In genomic region chr10:851891-852290, GRCh38 we compare ENCODE assay signal across 11 cellular contexts.
A peak's percentile ranks its signal among the peaks of the same experiment; 100 is the strongest.
DNase-seq lines count a peak whose midpoint lies in the region; ATAC-seq and TF ChIP-seq lines count a peak whose summit lies in the region.
"Had no signal": no experiment of that assay in that cellular context is flagged by ENCODE, and none has a peak within 500 bp of the region (broad histone marks: within the 10 kb centered on the region; RNA-seq: fewer than 3 reads in every experiment).

No MANE protein-coding gene starts in this region.

- no peak for TF ChIP-seq POLR2A in prostate gland (IDR thresholded peaks at IDR 0.05)

- H3K27ac Mint-ChIP-seq in activated naive CD4-positive, alpha-beta T cell treated with anti-CD3 and anti-CD28 coated beads, Interleukin-2, amount 50 U/mL, for 72 hours, result peak overlapping the region; percentile 13 to 65

- no peak for TF ChIP-seq CTCF in prostate gland (IDR thresholded peaks at IDR 0.05)

- no peak overlapping the region for H3K4me3 ChIP-seq in prostate gland

- no peaks in the 10 kb centered on the region for H3K36me3 ChIP-seq in prostate gland

- H3K27me3 ChIP-seq in prostate gland (replicated peaks; ENCODE audit: insufficient read depth), result no peaks in the 10 kb centered on the region

- peaks cover 46 to 48% of the 10 kb centered on the region in 2 donors for H3K36me3 Mint-ChIP-seq in activated naive CD4-positive, alpha-beta T cell treated with anti-CD3 and anti-CD28 coated beads, Interleukin-2, amount 50 U/mL, for 72 hours

- peak; percentile 75 for ATAC-seq in GM18499 (IDR thresholded peaks at IDR 0.05; ENCODE audit: insufficient read depth, unreplicated experiment)
- ATAC-seq in GM21360 (IDR thresholded peaks at IDR 0.05; ENCODE audit: unreplicated experiment), result peak; percentile 88
- ATAC-seq in HG03175 (IDR thresholded peaks at IDR 0.05; ENCODE audit: unreplicated experiment), result peak; percentile 88
- ATAC-seq in activated naive CD4-positive, alpha-beta T cell treated with anti-CD3 and anti-CD28 coated beads, Interleukin-2, amount 50 U/mL, for 72 hours, result peak in 1 of 2 donors; percentile 51

- intact Hi-C loops in prostate gland (cut with DNase I) (no loop called here), posterior cingulate gyrus (cut with DNase I) (no loop called here)

- H3K27ac ChIP-seq in prostate gland, result peak overlapping the region in 1 of 2 donors; percentile 3
- H3K27ac ChIP-seq: VCaP had no signal

- no peaks in the 10 kb centered on the region for H3K9me3 ChIP-seq in prostate gland

- 95% methylated on average over 5 of the region's 5 CpGs for WGBS in prostate gland

- no peak for DNase-seq in activated naive CD4-positive, alpha-beta T cell treated with anti-CD3 and anti-CD28 coated beads, Interleukin-2, amount 50 U/mL, for 72 hours (ENCODE audit: low spot score in 2 of 2)
- DNase-seq in prostate gland (ENCODE audit: low spot score) (no peak), posterior cingulate gyrus (no peak), foreskin melanocyte (no peak)
- DNase-seq in stimulated activated CD4-positive, alpha-beta T cell treated with anti-CD3 and anti-CD28 coated beads, Interleukin-4, amount 100 ng/mL, for 1 hour, result no peak
- DNase-seq: cortex of kidney, NCI-H187 had no signal

- H3K4me1 ChIP-seq in prostate gland (replicated peaks), result peaks cover 2% of the 10 kb centered on the region

- peaks cover 3% of the 10 kb centered on the region in 2 donors for H3K9me3 Mint-ChIP-seq in activated naive CD4-positive, alpha-beta T cell treated with anti-CD3 and anti-CD28 coated beads, Interleukin-2, amount 50 U/mL, for 72 hours
